Comparison of ENCODE assay signal across 1 cellular context in the genomic region with DNA sequence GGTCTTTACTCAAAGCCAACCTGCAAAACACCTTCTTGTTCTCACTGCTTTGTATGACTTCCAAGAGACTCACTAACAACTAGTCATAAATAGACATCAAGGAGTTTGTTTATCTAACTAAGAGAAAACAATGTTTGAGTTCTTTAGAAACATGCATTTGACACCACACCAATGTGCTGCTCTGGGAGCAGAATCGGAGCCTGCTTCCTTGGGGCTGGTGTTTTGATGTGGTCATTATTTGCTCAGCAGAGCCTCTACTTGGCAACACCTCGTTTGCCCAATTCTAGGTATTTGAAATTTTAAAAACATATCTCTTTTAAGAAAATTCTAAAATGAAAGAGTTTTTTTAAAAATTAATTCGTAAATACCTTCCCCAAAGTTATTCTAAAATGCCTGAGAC.
TF ChIP-seq lines count a peak whose summit lies in the region.

No MANE protein-coding gene starts in this region.

TF ChIP-seq in SK-N-SH treated with all-trans-retinoic acid at 6 μM for 48 hours, 23 proteins besides CTCF, POLR2A, EP300 and RAD21 (continued from another document):
- TF ChIP-seq, protein P1, sequence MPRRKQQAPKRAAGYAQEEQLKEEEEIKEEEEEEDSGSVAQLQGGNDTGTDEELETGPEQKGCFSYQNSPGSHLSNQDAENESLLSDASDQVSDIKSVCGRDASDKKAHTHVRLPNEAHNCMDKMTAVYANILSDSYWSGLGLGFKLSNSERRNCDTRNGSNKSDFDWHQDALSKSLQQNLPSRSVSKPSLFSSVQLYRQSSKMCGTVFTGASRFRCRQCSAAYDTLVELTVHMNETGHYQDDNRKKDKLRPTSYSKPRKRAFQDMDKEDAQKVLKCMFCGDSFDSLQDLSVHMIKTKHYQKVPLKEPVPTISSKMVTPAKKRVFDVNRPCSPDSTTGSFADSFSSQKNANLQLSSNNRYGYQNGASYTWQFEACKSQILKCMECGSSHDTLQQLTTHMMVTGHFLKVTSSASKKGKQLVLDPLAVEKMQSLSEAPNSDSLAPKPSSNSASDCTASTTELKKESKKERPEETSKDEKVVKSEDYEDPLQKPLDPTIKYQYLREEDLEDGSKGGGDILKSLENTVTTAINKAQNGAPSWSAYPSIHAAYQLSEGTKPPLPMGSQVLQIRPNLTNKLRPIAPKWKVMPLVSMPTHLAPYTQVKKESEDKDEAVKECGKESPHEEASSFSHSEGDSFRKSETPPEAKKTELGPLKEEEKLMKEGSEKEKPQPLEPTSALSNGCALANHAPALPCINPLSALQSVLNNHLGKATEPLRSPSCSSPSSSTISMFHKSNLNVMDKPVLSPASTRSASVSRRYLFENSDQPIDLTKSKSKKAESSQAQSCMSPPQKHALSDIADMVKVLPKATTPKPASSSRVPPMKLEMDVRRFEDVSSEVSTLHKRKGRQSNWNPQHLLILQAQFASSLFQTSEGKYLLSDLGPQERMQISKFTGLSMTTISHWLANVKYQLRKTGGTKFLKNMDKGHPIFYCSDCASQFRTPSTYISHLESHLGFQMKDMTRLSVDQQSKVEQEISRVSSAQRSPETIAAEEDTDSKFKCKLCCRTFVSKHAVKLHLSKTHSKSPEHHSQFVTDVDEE (CRISPR knock-in tag; IDR thresholded peaks at IDR 0.05) = no peak
- TF ChIP-seq BACH2 (CRISPR knock-in tag; IDR thresholded peaks at IDR 0.05; ENCODE audit: borderline replicate concordance) (no peak), ZNF8 (CRISPR knock-in tag; IDR thresholded peaks at IDR 0.05) (no peak), ISL1 (CRISPR knock-in tag; IDR thresholded peaks at IDR 0.05) (no peak), RARB (CRISPR knock-in tag; IDR thresholded peaks at IDR 0.05) (no peak), ZFP3 (CRISPR knock-in tag; IDR thresholded peaks at IDR 0.05) (no peak), ZFP30 (CRISPR knock-in tag; IDR thresholded peaks at IDR 0.05) (no peak), TOX (CRISPR knock-in tag; IDR thresholded peaks at IDR 0.05; ENCODE audit: borderline replicate concordance) (no peak), GLIS3 (CRISPR knock-in tag; IDR thresholded peaks at IDR 0.05) (no peak), ZC3H10 (CRISPR knock-in tag; IDR thresholded peaks at IDR 0.05) (no peak), ZNF565 (CRISPR knock-in tag; conservative IDR thresholded peaks at IDR 0.05; ENCODE audit: low read depth) (no peak)
- TF ChIP-seq, protein P2, sequence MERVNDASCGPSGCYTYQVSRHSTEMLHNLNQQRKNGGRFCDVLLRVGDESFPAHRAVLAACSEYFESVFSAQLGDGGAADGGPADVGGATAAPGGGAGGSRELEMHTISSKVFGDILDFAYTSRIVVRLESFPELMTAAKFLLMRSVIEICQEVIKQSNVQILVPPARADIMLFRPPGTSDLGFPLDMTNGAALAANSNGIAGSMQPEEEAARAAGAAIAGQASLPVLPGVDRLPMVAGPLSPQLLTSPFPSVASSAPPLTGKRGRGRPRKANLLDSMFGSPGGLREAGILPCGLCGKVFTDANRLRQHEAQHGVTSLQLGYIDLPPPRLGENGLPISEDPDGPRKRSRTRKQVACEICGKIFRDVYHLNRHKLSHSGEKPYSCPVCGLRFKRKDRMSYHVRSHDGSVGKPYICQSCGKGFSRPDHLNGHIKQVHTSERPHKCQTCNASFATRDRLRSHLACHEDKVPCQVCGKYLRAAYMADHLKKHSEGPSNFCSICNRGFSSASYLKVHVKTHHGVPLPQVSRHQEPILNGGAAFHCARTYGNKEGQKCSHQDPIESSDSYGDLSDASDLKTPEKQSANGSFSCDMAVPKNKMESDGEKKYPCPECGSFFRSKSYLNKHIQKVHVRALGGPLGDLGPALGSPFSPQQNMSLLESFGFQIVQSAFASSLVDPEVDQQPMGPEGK (CRISPR knock-in tag; IDR thresholded peaks at IDR 0.05; ENCODE audit: borderline replicate concordance) = no peak
- TF ChIP-seq, protein P3, sequence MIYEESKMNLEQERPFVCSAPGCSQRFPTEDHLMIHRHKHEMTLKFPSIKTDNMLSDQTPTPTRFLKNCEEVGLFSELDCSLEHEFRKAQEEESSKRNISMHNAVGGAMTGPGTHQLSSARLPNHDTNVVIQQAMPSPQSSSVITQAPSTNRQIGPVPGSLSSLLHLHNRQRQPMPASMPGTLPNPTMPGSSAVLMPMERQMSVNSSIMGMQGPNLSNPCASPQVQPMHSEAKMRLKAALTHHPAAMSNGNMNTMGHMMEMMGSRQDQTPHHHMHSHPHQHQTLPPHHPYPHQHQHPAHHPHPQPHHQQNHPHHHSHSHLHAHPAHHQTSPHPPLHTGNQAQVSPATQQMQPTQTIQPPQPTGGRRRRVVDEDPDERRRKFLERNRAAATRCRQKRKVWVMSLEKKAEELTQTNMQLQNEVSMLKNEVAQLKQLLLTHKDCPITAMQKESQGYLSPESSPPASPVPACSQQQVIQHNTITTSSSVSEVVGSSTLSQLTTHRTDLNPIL (CRISPR knock-in tag; IDR thresholded peaks at IDR 0.05; ENCODE audit: low read depth) = no peak
- TF ChIP-seq, protein P4, sequence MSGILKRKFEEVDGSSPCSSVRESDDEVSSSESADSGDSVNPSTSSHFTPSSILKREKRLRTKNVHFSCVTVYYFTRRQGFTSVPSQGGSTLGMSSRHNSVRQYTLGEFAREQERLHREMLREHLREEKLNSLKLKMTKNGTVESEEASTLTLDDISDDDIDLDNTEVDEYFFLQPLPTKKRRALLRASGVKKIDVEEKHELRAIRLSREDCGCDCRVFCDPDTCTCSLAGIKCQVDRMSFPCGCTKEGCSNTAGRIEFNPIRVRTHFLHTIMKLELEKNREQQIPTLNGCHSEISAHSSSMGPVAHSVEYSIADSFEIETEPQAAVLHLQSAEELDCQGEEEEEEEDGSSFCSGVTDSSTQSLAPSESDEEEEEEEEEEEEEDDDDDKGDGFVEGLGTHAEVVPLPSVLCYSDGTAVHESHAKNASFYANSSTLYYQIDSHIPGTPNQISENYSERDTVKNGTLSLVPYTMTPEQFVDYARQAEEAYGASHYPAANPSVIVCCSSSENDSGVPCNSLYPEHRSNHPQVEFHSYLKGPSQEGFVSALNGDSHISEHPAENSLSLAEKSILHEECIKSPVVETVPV (CRISPR knock-in tag; IDR thresholded peaks at IDR 0.05) = no peak
